ENCODE assay signal across 8 cellular contexts in the genomic region with DNA sequence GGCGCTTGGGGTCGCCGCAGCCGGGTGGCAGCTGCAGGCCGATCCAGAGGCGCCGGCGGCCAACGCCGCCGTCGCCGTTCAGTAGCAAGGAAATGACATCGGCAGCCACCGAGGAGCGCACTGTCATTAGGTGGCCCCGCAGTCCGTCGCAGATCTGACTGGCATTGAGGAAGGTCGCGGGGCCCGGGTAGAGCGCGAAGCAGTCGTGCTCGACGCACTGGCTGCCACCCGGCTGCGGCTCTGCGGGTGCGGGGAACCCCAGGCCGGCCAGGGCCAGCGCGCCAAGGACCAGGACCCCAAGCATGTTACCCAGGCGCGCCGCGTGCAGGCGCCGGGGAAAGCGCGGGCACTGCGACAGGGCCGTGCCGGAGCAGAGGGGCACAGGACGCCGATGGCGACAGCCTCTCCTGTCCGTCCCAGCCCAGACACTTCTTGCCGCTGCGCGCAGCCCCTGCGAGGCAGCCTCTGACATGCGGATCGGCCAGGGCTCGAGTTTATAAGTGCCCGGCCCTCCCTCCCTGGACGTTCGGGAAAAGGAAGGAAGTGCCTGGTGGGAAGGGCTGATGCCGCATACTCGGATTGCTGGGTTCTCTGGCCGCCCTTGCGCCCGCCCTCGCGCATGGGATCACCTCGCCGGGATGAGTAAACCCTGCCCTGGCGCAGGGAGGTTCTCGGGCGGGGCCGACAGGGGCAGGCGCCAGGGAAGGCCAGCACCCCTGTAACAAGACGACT. TPM values are rescaled to one million over a fixed set of nuclear protein-coding genes. Genes with fewer than 3 reads are reported as not detected.
A peak's percentile ranks its signal among the peaks of the same experiment; 100 is the strongest.
DNase-seq lines count a peak whose midpoint lies in the region; ATAC-seq and TF ChIP-seq lines count a peak whose summit lies in the region.

THBD (minus strand) TSS at position 472 of the 732 bp plus-strand sequence; CDS start at position 304, 168 bp downstream.

- H3K27me3 ChIP-seq in MG63 (no peaks in the 10 kb centered on the region; the same call in 1 of the 2 replicates), gastrocnemius medialis (no peaks in the 10 kb centered on the region)

- H3K4me3 ChIP-seq in MG63 (peak within 1 kb of the TSS; percentile 39), astrocyte of the spinal cord (ENCODE audit: low read depth, low read length) (peak within 1 kb of the TSS; percentile 44), iPS-11a (ENCODE audit: low read depth, low read length) (peak within 1 kb of the TSS; percentile 39), gastrocnemius medialis (peak within 1 kb of the TSS; percentile 63 to 84 (median 72))

- intact Hi-C loops in gastrocnemius medialis (cut with DNase I; ENCODE audit: low total_unique reads): loop anchor here (1.0 to 10.0 kb wide), 3 partner anchors 77 to 355 kb away; no protein-coding TSS in a partner anchor

- in situ Hi-C loops in astrocyte of the spinal cord (cut with HindIII; ENCODE audit: low sequenced_read_pairs): no loop called here
- in situ Hi-C loops in gastrocnemius medialis (cut with MboI; ENCODE audit: low sequenced_read_pairs in 4 of 4): loop anchor here (10.0 to 25.0 kb wide), 4 partner anchors 288 to 362 kb away; no protein-coding TSS in a partner anchor

- no peaks in the 10 kb centered on the region for H3K9me3 ChIP-seq in MG63
- H3K9me3 ChIP-seq in gastrocnemius medialis: no peaks in the 10 kb centered on the region

- peak within 1 kb of the TSS; percentile 93 to 95 (median 94) for H3K27ac ChIP-seq in gastrocnemius medialis

- DNase-seq in AG08395 (ENCODE audit: low spot score) (peak; percentile 59), MG63 (peak; percentile 83), astrocyte of the spinal cord (ENCODE audit: low read depth, low spot score) (peak; percentile 64), gastrocnemius medialis (peak; percentile 74 to 88), T-helper 9 cell (no peak), SHP77 (lab: John Stamatoyannopoulos, UW) (no peak)

- ATAC-seq in gastrocnemius medialis (peak; percentile 52 to 60), HG03280 (IDR thresholded peaks at IDR 0.05; ENCODE audit: unreplicated experiment) (no peak)

- peaks cover 30 to 43% of the 10 kb centered on the region in 2 donors for H3K4me1 ChIP-seq in gastrocnemius medialis

- peak; percentile 78 to 84 for TF ChIP-seq POLR2A in gastrocnemius medialis (IDR thresholded peaks at IDR 0.05)

- no peak for TF ChIP-seq CTCF in astrocyte of the spinal cord (IDR thresholded peaks at IDR 0.05; ENCODE audit: low read depth, low read length)
- no peak for TF ChIP-seq CTCF in gastrocnemius medialis (IDR thresholded peaks at IDR 0.05 in 4 of 5, conservative IDR thresholded peaks at IDR 0.05 in 1 of 5)

- H3K36me3 ChIP-seq in MG63: no peaks in the 10 kb centered on the region
- no peaks in the 10 kb centered on the region for H3K36me3 ChIP-seq in gastrocnemius medialis

RNA-seq across cellular contexts. Expression of gene THBD, which starts in this region (rescaled TPM):
- 0.72 and 1.4 TPM in 2 replicates for total RNA-seq in MG63 (2014; rRNA removed; shearing (Covaris generic); ENCODE audit: low replicate concordance)
- total RNA-seq in gastrocnemius medialis: 10 to 100 TPM in 3 of 4 donors, 1 to 10 TPM in 1; 9.0 to 25.7 (median 17.5) TPM

Comparison
In these comparisons a context has a peak if more than half of its experiments do, and no peak if none do; other contexts are left out.
1. DNase-seq: peak in AG08395 (single experiment), MG63 (single experiment), astrocyte of the spinal cord (single experiment) and gastrocnemius medialis (2 of 2); none in T-helper 9 cell (single experiment) and SHP77 (0 of 2).
2. Peak in every context shown above with its lines, with median percentiles within 50 percentile points of each other: H3K4me3 ChIP-seq.